In the genomic region with DNA sequence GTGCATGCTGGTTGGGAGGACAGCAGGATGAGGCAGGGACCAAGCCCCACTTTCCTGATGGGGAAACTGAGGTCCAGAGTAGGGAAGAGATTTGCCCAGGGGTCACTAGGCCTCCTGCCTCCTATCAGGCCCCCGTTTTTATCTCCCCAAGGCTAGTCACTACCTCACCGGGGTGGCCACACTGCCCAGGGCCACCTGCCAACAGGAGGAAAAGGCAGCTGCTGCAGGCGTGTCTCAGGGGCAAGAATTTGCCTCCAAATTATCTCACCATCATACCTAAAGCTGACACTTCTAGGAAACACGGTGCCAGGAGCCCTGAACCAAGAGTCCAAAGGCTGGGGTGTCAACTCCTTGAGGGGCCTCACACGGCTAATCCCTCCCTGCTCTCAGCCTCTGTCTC, we compare ENCODE assay signal across 14 cellular contexts. TPM values are rescaled to one million over a fixed set of nuclear protein-coding genes. Genes with fewer than 3 reads are reported as not detected.
DNase-seq lines count a peak whose midpoint lies in the region; ATAC-seq and TF ChIP-seq lines count a peak whose summit lies in the region.
"Had no signal": no experiment of that assay in that cellular context is flagged by ENCODE, and none has a peak within 500 bp of the region (broad histone marks: within the 10 kb centered on the region; RNA-seq: fewer than 3 reads in every experiment).

No MANE protein-coding gene starts in this region.

- H3K4me3 ChIP-seq in heart right ventricle, result no peak overlapping the region
- no peak overlapping the region for H3K4me3 ChIP-seq in colonic mucosa
- no peak overlapping the region for H3K4me3 ChIP-seq in lower lobe of right lung
- H3K4me3 ChIP-seq in transverse colon, result no peak overlapping the region
- no peak overlapping the region for H3K4me3 ChIP-seq in sigmoid colon
- H3K4me3 ChIP-seq: BLaER1, GM23248 had no signal

- peak overlapping the region in 1 of 2 donors; percentile 19 for H3K9ac ChIP-seq in colonic mucosa (ENCODE audit: low read depth in 2 of 2, low read length in 2 of 2)
- H3K9ac ChIP-seq: BLaER1, GM23248, SK-N-SH had no signal

- no peak for ATAC-seq in left ventricle myocardium superior
- ATAC-seq in heart right ventricle, result no peak
- ATAC-seq in lower lobe of right lung, result no peak
- ATAC-seq in GM21390 (IDR thresholded peaks at IDR 0.05; ENCODE audit: unreplicated experiment), result no peak
- no peak for ATAC-seq in esophagus mucosa

- H3K27ac ChIP-seq in heart right ventricle (no peak overlapping the region), colonic mucosa (peak overlapping the region; percentile 36), lower lobe of right lung (no peak overlapping the region), transverse colon (peak overlapping the region; percentile 44 to 65 (median 58)), sigmoid colon (no peak overlapping the region)
- H3K27ac ChIP-seq: BLaER1, GM23248 had no signal

- intact Hi-C loops in left ventricle myocardium superior (cut with micrococcal nuclease) (loop anchor here (2.0 kb wide), 1 partner anchor 61 kb away; no protein-coding TSS in a partner anchor), heart right ventricle (cut with DNase I) (loop anchor here (1.0 to 10.0 kb wide), 8 partner anchors 60 to 143 kb away; a partner anchor contains a TSS), colonic mucosa (cut with DNase I) (loop anchor here (2.0 to 5.0 kb wide), 2 partner anchors 61 to 140 kb away; no protein-coding TSS in a partner anchor), lower lobe of right lung (cut with DNase I) (no loop called here), transverse colon (cut with DNase I; ENCODE audit: low total_unique reads) (loop anchor here (10.0 kb wide), 2 partner anchors 63 to 143 kb away; a partner anchor contains a TSS), sigmoid colon (cut with DNase I) (loop anchor here (2.0 to 5.0 kb wide), 3 partner anchors 61 to 360 kb away; no protein-coding TSS in a partner anchor)

- H3K4me1 ChIP-seq in heart right ventricle, result no peaks in the 10 kb centered on the region
- H3K4me1 ChIP-seq in colonic mucosa, result peaks cover 9% of the 10 kb centered on the region
- no peaks in the 10 kb centered on the region for H3K4me1 ChIP-seq in lower lobe of right lung
- H3K4me1 ChIP-seq in transverse colon, result peaks cover 4 to 28% (median 16%) of the 10 kb centered on the region in 4 donors
- H3K4me1 ChIP-seq in sigmoid colon, result no peaks in the 10 kb centered on the region

- no peak for TF ChIP-seq CTCF in heart right ventricle (IDR thresholded peaks at IDR 0.05)
- TF ChIP-seq CTCF in colonic mucosa (IDR thresholded peaks at IDR 0.05), result no peak
- no peak for TF ChIP-seq CTCF in lower lobe of right lung (IDR thresholded peaks at IDR 0.05)
- no peak for TF ChIP-seq CTCF in transverse colon (IDR thresholded peaks at IDR 0.05)
- TF ChIP-seq CTCF in sigmoid colon (IDR thresholded peaks at IDR 0.05), result no peak

- TF ChIP-seq POLR2A in transverse colon (IDR thresholded peaks at IDR 0.05) (no peak), sigmoid colon (IDR thresholded peaks at IDR 0.05) (no peak)

- DNase-seq in left ventricle myocardium superior (peak; percentile 10), heart right ventricle (no peak), colonic mucosa (no peak), lower lobe of right lung (peak; percentile 14), transverse colon (peak; percentile 22), sigmoid colon (no peak)

- H3K27me3 ChIP-seq in heart right ventricle (no peaks in the 10 kb centered on the region), colonic mucosa (no peaks in the 10 kb centered on the region), lower lobe of right lung (ENCODE audit: low read depth) (no peaks in the 10 kb centered on the region), transverse colon (no peaks in the 10 kb centered on the region), sigmoid colon (peaks cover 0 to 9% (median 0%) of the 10 kb centered on the region in 3 donors)
- H3K27me3 ChIP-seq: BLaER1 had no signal

- WGBS in heart right ventricle, 2 donors, result 82 to 85% methylated on average over 5 of the region's 5 CpGs
- WGBS in transverse colon (ENCODE audit: low coverage in 1 of 2), 2 donors, result 47% methylated on average over 5 of the region's 5 CpGs; no CpG with 5 or more reads in 1 of the 2 donors
- WGBS in sigmoid colon, 2 donors, result 20 to 65% methylated on average over 5 of the region's 5 CpGs

- in situ Hi-C loops in transverse colon (cut with MboI; ENCODE audit: low pct_ligation_motif_present in 1 of 4, low pct_unique_long_range_greater_than_20kb in 1 of 4, low sequenced_read_pairs in 3 of 4), result loop anchor here (5.0 to 25.0 kb wide), 6 partner anchors 53 to 360 kb away; a partner anchor contains a TSS

- H3K9me3 ChIP-seq in heart right ventricle (no peaks in the 10 kb centered on the region), colonic mucosa (no peaks in the 10 kb centered on the region), lower lobe of right lung (no peaks in the 10 kb centered on the region), transverse colon (no peaks in the 10 kb centered on the region), sigmoid colon (no peaks in the 10 kb centered on the region)
- H3K9me3 ChIP-seq: BLaER1, SK-N-SH had no signal

- H3K36me3 ChIP-seq in heart right ventricle (peaks cover 0 to 21% (median 0%) of the 10 kb centered on the region in 9 donors), colonic mucosa (no peaks in the 10 kb centered on the region), lower lobe of right lung (no peaks in the 10 kb centered on the region), transverse colon (no peaks in the 10 kb centered on the region), sigmoid colon (no peaks in the 10 kb centered on the region)
- H3K36me3 ChIP-seq: BLaER1 had no signal

- TF ChIP-seq EP300 in transverse colon (IDR thresholded peaks at IDR 0.05; ENCODE audit: low read depth), result no peak
- TF ChIP-seq EP300 in sigmoid colon (IDR thresholded peaks at IDR 0.05), result no peak

RNA-seq across cellular contexts. Expression of a gene that starts 59.7 kb away (rescaled TPM):
- total RNA-seq in left ventricle myocardium superior (4.6 TPM), heart right ventricle (1 to 10 TPM in 9 of 10 donors, under 1 TPM in 1; 1.00 to 6.8 (median 2.8) TPM), colonic mucosa (1 to 10 TPM; 3.8 to 4.1 TPM), lower lobe of right lung (5.5 TPM), transverse colon (10 to 100 TPM in 1 of 4 donors, 1 to 10 TPM in 3; 4.6 to 11.2 (median 5.5) TPM), sigmoid colon (10 to 100 TPM in 2 of 4 donors, 1 to 10 TPM in 2; 7.7 to 12.8 (median 9.7) TPM), esophagus mucosa (0.96 TPM)
- polyA plus RNA-seq in heart right ventricle (1 to 10 TPM in 1 of 2 donors, under 1 TPM in 1; 0.91 to 5.0 TPM), sigmoid colon (1 to 10 TPM; 1.8 to 3.6 (median 2.1) TPM)
- total RNA-seq: GM23248, IMR-90, OCI-LY7 had no signal
- polyA plus RNA-seq: AG04450, GM23248 had no signal

Comparison
In these comparisons a context has a peak if more than half of its experiments do, and no peak if none do; other contexts are left out.
1. DNase-seq: peak in left ventricle myocardium superior (single experiment), lower lobe of right lung (single experiment) and transverse colon (single experiment); none in heart right ventricle (0 of 2), colonic mucosa (single experiment) and sigmoid colon (single experiment).
2. H3K27ac ChIP-seq: peak in colonic mucosa (single experiment) and transverse colon (4 of 4); none in heart right ventricle (0 of 10), lower lobe of right lung (single experiment) and sigmoid colon (0 of 4).